10 cellular contexts compared by ENCODE assay signal in genomic region chr3:142863010-142863787, GRCh38. TPM values are rescaled to one million over a fixed set of nuclear protein-coding genes. Genes with fewer than 3 reads are reported as not detected.
DNase-seq lines count a peak whose midpoint lies in the region; ATAC-seq and TF ChIP-seq lines count a peak whose summit lies in the region.
"Had no signal": no experiment of that assay in that cellular context is flagged by ENCODE, and none has a peak within 500 bp of the region (broad histone marks: within the 10 kb centered on the region; RNA-seq: fewer than 3 reads in every experiment).

No MANE protein-coding gene starts in this region.

- peaks cover 27% of the 10 kb centered on the region for H3K27me3 Mint-ChIP-seq in activated CD4-positive, alpha-beta T cell treated with anti-CD3 and anti-CD28 coated beads for 36 hours
- peaks cover 6% of the 10 kb centered on the region for H3K27me3 Mint-ChIP-seq in nephron progenitor cell (ENCODE audit: low read depth, poor library complexity)

- H3K4me3 ChIP-seq in esophagus squamous epithelium (peak overlapping the region in 1 of 4 donors; percentile 19), gastrocnemius medialis (no peak overlapping the region), transverse colon (no peak overlapping the region)
- H3K4me3 ChIP-seq: dorsolateral prefrontal cortex had no signal

- intact Hi-C loops in activated CD4-positive, alpha-beta T cell treated with anti-CD3 and anti-CD28 coated beads for 36 hours (cut with DNase I, micrococcal nuclease): no loop called here
- intact Hi-C loops in esophagus squamous epithelium (cut with DNase I) (no loop called here), gastrocnemius medialis (cut with DNase I; ENCODE audit: low total_unique reads) (no loop called here), transverse colon (cut with DNase I; ENCODE audit: low total_unique reads) (no loop called here)

- H3K36me3 Mint-ChIP-seq in activated CD4-positive, alpha-beta T cell treated with anti-CD3 and anti-CD28 coated beads for 36 hours (ENCODE audit: low read depth): no peaks in the 10 kb centered on the region
- no peaks in the 10 kb centered on the region for H3K36me3 Mint-ChIP-seq in nephron progenitor cell (ENCODE audit: low read depth)

- no peak overlapping the region for H3K4me3 Mint-ChIP-seq in activated CD4-positive, alpha-beta T cell treated with anti-CD3 and anti-CD28 coated beads for 36 hours
- no peak overlapping the region for H3K4me3 Mint-ChIP-seq in nephron progenitor cell

- ATAC-seq in activated CD4-positive, alpha-beta T cell treated with anti-CD3 and anti-CD28 coated beads for 36 hours: peak; percentile 82
- ATAC-seq in gastrocnemius medialis: peak; percentile 18 to 26

- peak overlapping the region in 3 of 4 donors; percentile 3 to 35 (median 30) for H3K27ac ChIP-seq in esophagus squamous epithelium
- no peak overlapping the region for H3K27ac ChIP-seq in gastrocnemius medialis
- no peak overlapping the region for H3K27ac ChIP-seq in transverse colon
- H3K27ac ChIP-seq: dorsolateral prefrontal cortex had no signal

- peak; percentile 35 for DNase-seq in activated CD4-positive, alpha-beta T cell treated with anti-CD3 and anti-CD28 coated beads for 36 hours
- DNase-seq in activated CD4-positive, alpha-beta T cell treated with anti-CD3 and anti-CD28 coated beads for 1 hour: no peak
- DNase-seq in NOMO-1 (lab: John Stamatoyannopoulos, UW; ENCODE audit: unreplicated experiment in 2 of 2): peak; percentile 31 to 58
- no peak for DNase-seq in esophagus squamous epithelium (lab: John Stamatoyannopoulos, UW)
- no peak for DNase-seq in gastrocnemius medialis
- DNase-seq in transverse colon: no peak
- no peak for DNase-seq in NCI-H2196 (lab: John Stamatoyannopoulos, UW; ENCODE audit: unreplicated experiment)
- DNase-seq in nephron progenitor cell: no peak
- DNase-seq: ACHN, dorsolateral prefrontal cortex had no signal

- in situ Hi-C loops in gastrocnemius medialis (cut with MboI; ENCODE audit: low sequenced_read_pairs in 4 of 4): no loop called here
- in situ Hi-C loops in transverse colon (cut with MboI; ENCODE audit: low pct_ligation_motif_present in 1 of 4, low pct_unique_long_range_greater_than_20kb in 1 of 4, low sequenced_read_pairs in 3 of 4): no loop called here

- TF ChIP-seq CTCF in esophagus squamous epithelium (IDR thresholded peaks at IDR 0.05) (no peak), gastrocnemius medialis (IDR thresholded peaks at IDR 0.05 in 4 of 5, conservative IDR thresholded peaks at IDR 0.05 in 1 of 5) (no peak), transverse colon (IDR thresholded peaks at IDR 0.05) (no peak), nephron progenitor cell (IDR thresholded peaks at IDR 0.05) (no peak)

- peaks cover 10% of the 10 kb centered on the region for H3K4me1 Mint-ChIP-seq in activated CD4-positive, alpha-beta T cell treated with anti-CD3 and anti-CD28 coated beads for 36 hours
- H3K4me1 Mint-ChIP-seq in nephron progenitor cell: peaks cover 25% of the 10 kb centered on the region

- no peak overlapping the region for H3K27ac Mint-ChIP-seq in activated CD4-positive, alpha-beta T cell treated with anti-CD3 and anti-CD28 coated beads for 36 hours
- H3K27ac Mint-ChIP-seq in nephron progenitor cell: no peak overlapping the region

- peaks cover 0 to 40% (median 0%) of the 10 kb centered on the region in 3 donors for H3K4me1 ChIP-seq in esophagus squamous epithelium
- no peaks in the 10 kb centered on the region for H3K4me1 ChIP-seq in gastrocnemius medialis
- peaks cover 0 to 5% (median 0%) of the 10 kb centered on the region in 4 donors for H3K4me1 ChIP-seq in transverse colon

- H3K9me3 ChIP-seq in esophagus squamous epithelium: no peaks in the 10 kb centered on the region
- H3K9me3 ChIP-seq in gastrocnemius medialis: no peaks in the 10 kb centered on the region
- H3K9me3 ChIP-seq in transverse colon: no peaks in the 10 kb centered on the region

- H3K27me3 ChIP-seq in esophagus squamous epithelium (peaks cover 0 to 8% (median 0%) of the 10 kb centered on the region in 4 donors), gastrocnemius medialis (no peaks in the 10 kb centered on the region), transverse colon (peaks cover 7% of the 10 kb centered on the region)

- H3K9me3 Mint-ChIP-seq in activated CD4-positive, alpha-beta T cell treated with anti-CD3 and anti-CD28 coated beads for 36 hours (ENCODE audit: low read depth): no peaks in the 10 kb centered on the region
- no peaks in the 10 kb centered on the region for H3K9me3 Mint-ChIP-seq in nephron progenitor cell

- 19 to 22% methylated on average over 7 of the region's 7 CpGs for WGBS in esophagus squamous epithelium, 2 donors
- WGBS in transverse colon (ENCODE audit: low coverage in 1 of 2), 2 donors: 57 to 63% methylated on average over 7 of the region's 7 CpGs

- CTCF ChIA-PET in activated CD4-positive, alpha-beta T cell treated with anti-CD3 and anti-CD28 coated beads for 36 hours (lab: Charles Lee): no interaction called here

- TF ChIP-seq EP300 in transverse colon (IDR thresholded peaks at IDR 0.05; ENCODE audit: low read depth): no peak

- H3K36me3 ChIP-seq in esophagus squamous epithelium: no peaks in the 10 kb centered on the region
- no peaks in the 10 kb centered on the region for H3K36me3 ChIP-seq in gastrocnemius medialis
- H3K36me3 ChIP-seq in transverse colon: no peaks in the 10 kb centered on the region

- TF ChIP-seq POLR2A in esophagus squamous epithelium (IDR thresholded peaks at IDR 0.05) (no peak), gastrocnemius medialis (IDR thresholded peaks at IDR 0.05) (no peak), transverse colon (IDR thresholded peaks at IDR 0.05) (no peak)

- POLR2A ChIA-PET in activated CD4-positive, alpha-beta T cell treated with anti-CD3 and anti-CD28 coated beads for 36 hours (lab: Charles Lee): no interaction called here

RNA-seq across cellular contexts. Expression of gene PCOLCE2, which starts 25.7 kb away (rescaled TPM):
- under 1 TPM; 0.39 to 0.55 TPM for total RNA-seq in activated CD4-positive, alpha-beta T cell treated with anti-CD3 and anti-CD28 coated beads for 36 hours
- total RNA-seq in esophagus squamous epithelium (10 to 100 TPM in 2 of 4 donors, 1 to 10 TPM in 1, under 1 TPM in 1; 0.38 to 19.1 (median 6.4) TPM), gastrocnemius medialis (10 to 100 TPM in 1 of 4 donors, 1 to 10 TPM in 3; 2.5 to 17.2 (median 4.0) TPM), transverse colon (1 to 10 TPM in 3 of 4 donors, not detected in 1; 5.2 to 9.1 (median 6.0) TPM)

Comparison
In these comparisons a context has a peak if more than half of its experiments do, and no peak if none do; other contexts are left out.
1. DNase-seq: peak in activated CD4-positive, alpha-beta T cell treated with anti-CD3 and anti-CD28 coated beads for 36 hours (single experiment) and NOMO-1 (2 of 2); none in activated CD4-positive, alpha-beta T cell treated with anti-CD3 and anti-CD28 coated beads for 1 hour (single experiment), esophagus squamous epithelium (single experiment), gastrocnemius medialis (0 of 2), transverse colon (single experiment), NCI-H2196 (single experiment) and nephron progenitor cell (single experiment).
2. H3K27ac ChIP-seq: peak in esophagus squamous epithelium (3 of 4); none in gastrocnemius medialis (0 of 4) and transverse colon (0 of 4).